In genomic region chr3:131729561-131729960, GRCh38 we compare ENCODE assay signal across 12 cellular contexts.
"Had no signal": no experiment of that assay in that cellular context is flagged by ENCODE, and none has a peak within 500 bp of the region (broad histone marks: within the 10 kb centered on the region; RNA-seq: fewer than 3 reads in every experiment).

No MANE protein-coding gene starts in this region.

- H3K27me3 ChIP-seq: brain microvascular endothelial cell, right lobe of liver had no signal

- ATAC-seq: mucosa of descending colon, natural killer cell, right lobe of liver, WTC11 had no signal

- DNase-seq: activated CD4-positive, alpha-beta T cell treated with anti-CD3 and anti-CD28 coated beads, Interleukin-2, amount 50 U/mL, for 1 hour; amygdala; brain microvascular endothelial cell; dermis blood vessel endothelial cell; erythroblast; glutamatergic neuron; mucosa of descending colon; natural killer cell; nucleus accumbens; right lobe of liver; stimulated activated naive CD4-positive, alpha-beta T cell had no signal

- H3K27ac ChIP-seq: brain microvascular endothelial cell, right lobe of liver had no signal

- H3K9me3 ChIP-seq: mucosa of descending colon, right lobe of liver had no signal

- H3K4me3 ChIP-seq: mucosa of descending colon, right lobe of liver had no signal

- H3K4me1 ChIP-seq: right lobe of liver had no signal

- H3K36me3 ChIP-seq: brain microvascular endothelial cell, right lobe of liver had no signal
